19 cellular contexts compared by ENCODE assay signal in the genomic region with DNA sequence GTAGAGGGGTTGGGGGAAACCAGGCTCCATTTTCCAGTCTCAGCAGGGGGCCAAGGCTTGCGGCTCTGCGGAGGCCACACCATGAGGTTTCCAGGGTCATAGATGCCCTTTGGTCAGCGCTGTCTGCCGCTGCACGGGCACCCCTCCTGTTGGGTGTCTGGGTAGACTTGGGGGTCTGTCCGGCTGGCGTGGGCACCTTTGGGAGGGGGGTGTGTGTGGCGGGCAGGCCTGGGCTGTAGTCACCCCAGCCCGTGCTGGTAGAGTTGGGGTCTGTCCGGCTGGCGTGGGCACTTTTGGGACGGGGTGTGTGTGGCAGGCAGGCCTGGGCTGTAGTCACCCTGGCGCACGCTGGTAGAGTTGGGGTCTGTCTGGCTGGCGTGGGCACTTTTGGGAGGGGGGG. TPM values are rescaled to one million over a fixed set of nuclear protein-coding genes. Genes with fewer than 3 reads are reported as not detected.
A peak's percentile ranks its signal among the peaks of the same experiment; 100 is the strongest.
DNase-seq lines count a peak whose midpoint lies in the region; ATAC-seq, FAIRE-seq and TF ChIP-seq lines count a peak whose summit lies in the region.
"Had no signal": no experiment of that assay in that cellular context is flagged by ENCODE, and none has a peak within 500 bp of the region (broad histone marks: within the 10 kb centered on the region; RNA-seq: fewer than 3 reads in every experiment).

No MANE protein-coding gene starts in this region.

- no peak for FAIRE-seq in H54 (lab: Jason Lieb, UNC)

- ATAC-seq in natural killer cell: no peak
- no peak for ATAC-seq in natural killer cell treated with Interleukin-12 subunit alpha and Interleukin-12 subunit beta and Interleukin-15 and Interleukin-18, amount 100 ng/mL, for 72 hours

- no peak for DNase-seq in natural killer cell
- DNase-seq in natural killer cell treated with Interleukin-12 subunit alpha and Interleukin-12 subunit beta and Interleukin-15 and Interleukin-18, amount 100 ng/mL, for 72 hours (ENCODE audit: low spot score): no peak
- peak; percentile 10 for DNase-seq in left ventricle myocardium inferior
- DNase-seq in sigmoid colon: no peak
- DNase-seq in H54 (ENCODE audit: insufficient read length, low spot score): no peak
- DNase-seq in NOMO-1 (lab: John Stamatoyannopoulos, UW; ENCODE audit: unreplicated experiment in 2 of 2): no peak
- DNase-seq in SJCRH30: no peak
- DNase-seq in mammary epithelial cell: no peak
- DNase-seq: activated CD4-positive, CD25-positive, alpha-beta regulatory T cell; cerebellar nuclear complex; DMS153; erythroblast; HCEC 1CT; KBM-7; NCI-H1436 treated with DMSO at 0.1 percent for 48 hours; NCI-H446 had no signal

- 71 to 87% methylated on average over 15 of the region's 15 CpGs for WGBS in sigmoid colon, 2 donors
- WGBS in mammary epithelial cell (ENCODE audit: low coverage, missing lambda C conversion rate): 82% methylated on average over 9 of the region's 15 CpGs

- H3K27ac ChIP-seq in left ventricle myocardium inferior (replicated peaks) (peak overlapping the region; percentile 89), sigmoid colon (peak overlapping the region; percentile 34 to 84 (median 40)), SJCRH30 (no peak overlapping the region), mammary epithelial cell (ENCODE audit: insufficient read depth, low read depth, low read length) (no peak overlapping the region)

- TF ChIP-seq POLR2A in sigmoid colon (IDR thresholded peaks at IDR 0.05) (no peak), H54 (IDR thresholded peaks at IDR 0.05; ENCODE audit: low read depth, low read length) (no peak)

- H4K20me1 ChIP-seq in mammary epithelial cell (ENCODE audit: insufficient read depth, low read length): no peaks in the 10 kb centered on the region

- dilution Hi-C loops in mammary epithelial cell (cut with HindIII; ENCODE audit: low sequenced_read_pairs): loop anchor here (5.0 kb wide), 2 partner anchors 249 to 281 kb away; partner anchors contain the start of gene KRTAP5-4

- peak overlapping the region; percentile 82 to 88 for H3K27ac Mint-ChIP-seq in natural killer cell
- H3K27ac Mint-ChIP-seq in natural killer cell treated with Interleukin-12 subunit alpha and Interleukin-12 subunit beta and Interleukin-15 and Interleukin-18, amount 100 ng/mL, for 72 hours: peak overlapping the region in 1 of 2 donors; percentile 62

- H3K4me3 Mint-ChIP-seq in natural killer cell: peak overlapping the region; percentile 93
- no peak overlapping the region for H3K4me3 Mint-ChIP-seq in natural killer cell treated with Interleukin-12 subunit alpha and Interleukin-12 subunit beta and Interleukin-15 and Interleukin-18, amount 100 ng/mL, for 72 hours

- no peaks in the 10 kb centered on the region for H3K36me3 Mint-ChIP-seq in natural killer cell
- no peaks in the 10 kb centered on the region for H3K36me3 Mint-ChIP-seq in natural killer cell treated with Interleukin-12 subunit alpha and Interleukin-12 subunit beta and Interleukin-15 and Interleukin-18, amount 100 ng/mL, for 72 hours

- TF ChIP-seq EP300 in sigmoid colon (IDR thresholded peaks at IDR 0.05): no peak

- BruUV-seq in mammary epithelial cell (replicated peaks; lab: Mats Ljungman, UMichigan): no TSS peak

- H3K9ac ChIP-seq in mammary epithelial cell (ENCODE audit: insufficient read depth, low read length): no peak overlapping the region

- H3K27me3 Mint-ChIP-seq in natural killer cell (ENCODE audit: low read depth in 2 of 2): no peaks in the 10 kb centered on the region
- H3K27me3 Mint-ChIP-seq in natural killer cell treated with Interleukin-12 subunit alpha and Interleukin-12 subunit beta and Interleukin-15 and Interleukin-18, amount 100 ng/mL, for 72 hours: no peaks in the 10 kb centered on the region
- H3K27me3 Mint-ChIP-seq: activated naive CD8-positive, alpha-beta T cell treated with anti-CD3 and anti-CD28 coated beads, Interleukin-2, amount 10 ng/mL, durations not matched to agents 7 days and 5 days had no signal

- no peaks in the 10 kb centered on the region for H3K36me3 ChIP-seq in left ventricle myocardium inferior
- H3K36me3 ChIP-seq in sigmoid colon: no peaks in the 10 kb centered on the region
- no peaks in the 10 kb centered on the region for H3K36me3 ChIP-seq in SJCRH30
- H3K36me3 ChIP-seq in mammary epithelial cell (ENCODE audit: insufficient read depth, low read length): no peaks in the 10 kb centered on the region

- H3K4me1 ChIP-seq in left ventricle myocardium inferior (peaks cover 59% of the 10 kb centered on the region), sigmoid colon (peaks cover 0 to 32% (median 30%) of the 10 kb centered on the region in 4 donors), SJCRH30 (peaks cover 32% of the 10 kb centered on the region), mammary epithelial cell (ENCODE audit: insufficient read depth, low read length) (peaks cover 20% of the 10 kb centered on the region)

- CTCF ChIA-PET in mammary epithelial cell (lab: Charles Lee; ENCODE audit: low non-redundant PET): no interaction called here

- H3K79me2 ChIP-seq in mammary epithelial cell (ENCODE audit: insufficient read depth, low read length): no peaks in the 10 kb centered on the region

- peaks cover 48 to 77% of the 10 kb centered on the region in 2 donors for H3K4me1 Mint-ChIP-seq in natural killer cell
- H3K4me1 Mint-ChIP-seq in natural killer cell treated with Interleukin-12 subunit alpha and Interleukin-12 subunit beta and Interleukin-15 and Interleukin-18, amount 100 ng/mL, for 72 hours (ENCODE audit: low read depth in 2 of 2): peaks cover 31 to 49% of the 10 kb centered on the region in 2 donors

- in situ Hi-C loops in mammary epithelial cell (cut with MboI; ENCODE audit: low sequenced_read_pairs in 2 of 2): no loop called here

- no peak overlapping the region for H2AFZ ChIP-seq in mammary epithelial cell (ENCODE audit: low read depth, low read length)

- TF ChIP-seq CTCF in natural killer cell (IDR thresholded peaks at IDR 0.05): no peak
- TF ChIP-seq CTCF in left ventricle myocardium inferior (IDR thresholded peaks at IDR 0.05; ENCODE audit: borderline replicate concordance): no peak
- TF ChIP-seq CTCF in sigmoid colon (IDR thresholded peaks at IDR 0.05): no peak
- no peak for TF ChIP-seq CTCF in mammary epithelial cell (conservative IDR thresholded peaks at IDR 0.05 in 1 of 2, IDR thresholded peaks at IDR 0.05 in 1 of 2; ENCODE audit: extremely low read depth in 1 of 2, insufficient read depth in 1 of 2, low read depth in 1 of 2, low read length in 2 of 2)

- H3K9me3 Mint-ChIP-seq in natural killer cell: no peaks in the 10 kb centered on the region
- H3K9me3 Mint-ChIP-seq in natural killer cell treated with Interleukin-12 subunit alpha and Interleukin-12 subunit beta and Interleukin-15 and Interleukin-18, amount 100 ng/mL, for 72 hours: no peaks in the 10 kb centered on the region
- H3K9me3 Mint-ChIP-seq: activated naive CD8-positive, alpha-beta T cell treated with anti-CD3 and anti-CD28 coated beads, Interleukin-2, amount 10 ng/mL, durations not matched to agents 7 days and 5 days had no signal

- H3K9me3 ChIP-seq in left ventricle myocardium inferior (replicated peaks) (no peaks in the 10 kb centered on the region), sigmoid colon (no peaks in the 10 kb centered on the region), SJCRH30 (replicated peaks) (no peaks in the 10 kb centered on the region), mammary epithelial cell (replicated peaks; ENCODE audit: insufficient read depth, low read length) (no peaks in the 10 kb centered on the region)

- H3K4me2 ChIP-seq in mammary epithelial cell (ENCODE audit: insufficient read depth, low read depth, low read length): no peak overlapping the region

- intact Hi-C loops in natural killer cell (cut with micrococcal nuclease): loop anchor here (2.0 kb wide), 1 partner anchor 19 kb away; the partner anchor contains the start of gene LSP1
- intact Hi-C loops in left ventricle myocardium inferior (cut with micrococcal nuclease): no loop called here
- intact Hi-C loops in sigmoid colon (cut with DNase I): no loop called here
- intact Hi-C loops in mammary epithelial cell (cut with micrococcal nuclease): no loop called here

- H3K27me3 ChIP-seq in left ventricle myocardium inferior (ENCODE audit: low read depth) (peaks cover 37% of the 10 kb centered on the region), sigmoid colon (peaks cover 0 to 37% (median 29%) of the 10 kb centered on the region in 3 donors), SJCRH30 (peaks cover 16% of the 10 kb centered on the region), mammary epithelial cell (ENCODE audit: insufficient read depth, low read length) (no peaks in the 10 kb centered on the region)

- H3K4me3 ChIP-seq in left ventricle myocardium inferior (peak overlapping the region; percentile 64), sigmoid colon (peak overlapping the region in 3 of 4 donors; percentile 27 to 30 (median 28)), SJCRH30 (no peak overlapping the region), mammary epithelial cell (replicated peaks in 1 of 3; ENCODE audit: insufficient read depth in 1 of 3, low read depth in 2 of 3, low read length in 3 of 3) (no peak overlapping the region)

RNA-seq across cellular contexts. Expression of gene LSP1, which starts 18.6 kb away (rescaled TPM):
- total RNA-seq in natural killer cell (100 to 1,000 TPM; 487 to 595 (median 536) TPM), left ventricle myocardium inferior (19.7 TPM), sigmoid colon (10 to 100 TPM in 2 of 4 donors, 1 to 10 TPM in 2; 8.7 to 32.7 (median 12.4) TPM), mammary epithelial cell (1 to 10 TPM in 1 of 2 donors, under 1 TPM in 1; 0.17 to 2.0 TPM)
- 100 to 1,000 TPM; 240 to 358 TPM for total RNA-seq in natural killer cell treated with Interleukin-12 subunit alpha and Interleukin-12 subunit beta and Interleukin-15 and Interleukin-18, amount 100 ng/mL, for 72 hours
- polyA plus RNA-seq in sigmoid colon (10 to 100 TPM; 46.0 to 80.2 (median 55.9) TPM), mammary epithelial cell (not detected)
- total RNA-seq in SJCRH30 (2014; rRNA removed; shearing (Covaris generic)): 15.0 and 15.4 TPM in 2 replicates
- not detected for polyA minus RNA-seq in mammary epithelial cell
- polyA plus RNA-seq: AG04450 had no signal

RNA-seq across cellular contexts. Expression of gene PRR33, which starts 20.2 kb away (rescaled TPM):
- total RNA-seq in natural killer cell: under 1 TPM in 2 of 3 donors, not detected in 1; 0.14 to 0.32 TPM
- not detected for total RNA-seq in natural killer cell treated with Interleukin-12 subunit alpha and Interleukin-12 subunit beta and Interleukin-15 and Interleukin-18, amount 100 ng/mL, for 72 hours
- 2.4 TPM for total RNA-seq in left ventricle myocardium inferior
- total RNA-seq in sigmoid colon: not detected
- polyA plus RNA-seq in sigmoid colon: under 1 TPM in 1 of 3 donors, not detected in 2; 0.13 TPM
- total RNA-seq in SJCRH30 (2014; rRNA removed; shearing (Covaris generic)): 0.02 and 0.05 TPM in 2 replicates
- total RNA-seq in mammary epithelial cell: not detected
- not detected for polyA plus RNA-seq in mammary epithelial cell
- not detected for polyA minus RNA-seq in mammary epithelial cell
- total RNA-seq: activated naive CD8-positive, alpha-beta T cell treated with anti-CD3 and anti-CD28 coated beads, Interleukin-2, amount 10 ng/mL, durations not matched to agents 7 days and 5 days; mesenteric fat pad had no signal
- polyA plus RNA-seq: AG04450 had no signal

RNA-seq across cellular contexts. Expression of gene TNNI2, which starts 32.8 kb away (rescaled TPM):
- total RNA-seq in natural killer cell: 1 to 10 TPM; 1.2 to 5.4 (median 3.6) TPM
- 1 to 10 TPM in 1 of 2 donors, not detected in 1; 1.4 TPM for total RNA-seq in natural killer cell treated with Interleukin-12 subunit alpha and Interleukin-12 subunit beta and Interleukin-15 and Interleukin-18, amount 100 ng/mL, for 72 hours
- not detected for total RNA-seq in left ventricle myocardium inferior
- not detected for total RNA-seq in sigmoid colon
- polyA plus RNA-seq in sigmoid colon: 1 to 10 TPM in 2 of 3 donors, not detected in 1; 1.7 to 2.4 TPM
- total RNA-seq in SJCRH30 (2014; rRNA removed; shearing (Covaris generic)): 20.2 and 20.5 TPM in 2 replicates
- 10 to 100 TPM in 1 of 2 donors, 1 to 10 TPM in 1; 8.8 to 44.7 TPM for total RNA-seq in mammary epithelial cell
- polyA plus RNA-seq in mammary epithelial cell: 34.8 TPM
- polyA minus RNA-seq in mammary epithelial cell: 4.3 TPM
- polyA plus RNA-seq: AG04450 had no signal

RNA-seq across cellular contexts. Expression of gene SYT8, which starts 36.7 kb away (rescaled TPM):
- not detected for total RNA-seq in natural killer cell
- not detected for total RNA-seq in natural killer cell treated with Interleukin-12 subunit alpha and Interleukin-12 subunit beta and Interleukin-15 and Interleukin-18, amount 100 ng/mL, for 72 hours
- not detected for total RNA-seq in left ventricle myocardium inferior
- total RNA-seq in sigmoid colon: not detected
- polyA plus RNA-seq in sigmoid colon: 1 to 10 TPM in 2 of 3 donors, not detected in 1; 1.8 to 5.4 TPM
- total RNA-seq in SJCRH30 (2014; rRNA removed; shearing (Covaris generic)): 1.7 and 2.7 TPM in 2 replicates
- total RNA-seq in mammary epithelial cell: 100 to 1,000 TPM; 103 to 209 TPM
- 57.2 TPM for polyA plus RNA-seq in mammary epithelial cell
- polyA minus RNA-seq in mammary epithelial cell: 4.9 TPM
- total RNA-seq: activated naive CD8-positive, alpha-beta T cell treated with anti-CD3 and anti-CD28 coated beads, Interleukin-2, amount 10 ng/mL, durations not matched to agents 7 days and 5 days; mesenteric fat pad had no signal
- polyA plus RNA-seq: AG04450 had no signal

RNA-seq across cellular contexts. Expression of gene TNNT3, which starts 48.0 kb away (rescaled TPM):
- total RNA-seq in natural killer cell (10 to 100 TPM; 15.8 to 27.9 (median 26.2) TPM), left ventricle myocardium inferior (30.7 TPM), sigmoid colon (10 to 100 TPM in 1 of 4 donors, 1 to 10 TPM in 2, not detected in 1; 4.3 to 17.2 (median 4.4) TPM), mammary epithelial cell (not detected)
- total RNA-seq in natural killer cell treated with Interleukin-12 subunit alpha and Interleukin-12 subunit beta and Interleukin-15 and Interleukin-18, amount 100 ng/mL, for 72 hours: under 1 TPM in 1 of 2 donors, not detected in 1; 0.33 TPM
- polyA plus RNA-seq in sigmoid colon (1 to 10 TPM; 1.2 to 8.4 (median 2.3) TPM), mammary epithelial cell (not detected)
- total RNA-seq in SJCRH30 (2014; rRNA removed; shearing (Covaris generic)): 2.2 and 2.3 TPM in 2 replicates
- not detected for polyA minus RNA-seq in mammary epithelial cell
- polyA plus RNA-seq: AG04450 had no signal

Comparison
In these comparisons a context has a peak if more than half of its experiments do, and no peak if none do; other contexts are left out.
1. H3K27ac ChIP-seq: peak in left ventricle myocardium inferior (single experiment) and sigmoid colon (4 of 4); none in SJCRH30 (single experiment) and mammary epithelial cell (single experiment).
2. H3K4me3 ChIP-seq: peak in left ventricle myocardium inferior (single experiment) and sigmoid colon (3 of 4); none in SJCRH30 (single experiment) and mammary epithelial cell (0 of 3).
3. RNA of gene LSP1, which starts 18.6 kb away (total RNA-seq): 487 to 595 TPM in natural killer cell and 240 to 358 TPM in natural killer cell treated with Interleukin-12 subunit alpha and Interleukin-12 subunit beta and Interleukin-15 and Interleukin-18, amount 100 ng/mL, for 72 hours; 19.7 TPM in left ventricle myocardium inferior (single experiment), 8.7 to 32.7 TPM in sigmoid colon, 15.0 to 15.4 TPM in SJCRH30 and 0.17 to 2.0 TPM in mammary epithelial cell; every median in the first group is over 4 times any median in the second.